ENCODE assay signal across 2 cellular contexts in the genomic region with DNA sequence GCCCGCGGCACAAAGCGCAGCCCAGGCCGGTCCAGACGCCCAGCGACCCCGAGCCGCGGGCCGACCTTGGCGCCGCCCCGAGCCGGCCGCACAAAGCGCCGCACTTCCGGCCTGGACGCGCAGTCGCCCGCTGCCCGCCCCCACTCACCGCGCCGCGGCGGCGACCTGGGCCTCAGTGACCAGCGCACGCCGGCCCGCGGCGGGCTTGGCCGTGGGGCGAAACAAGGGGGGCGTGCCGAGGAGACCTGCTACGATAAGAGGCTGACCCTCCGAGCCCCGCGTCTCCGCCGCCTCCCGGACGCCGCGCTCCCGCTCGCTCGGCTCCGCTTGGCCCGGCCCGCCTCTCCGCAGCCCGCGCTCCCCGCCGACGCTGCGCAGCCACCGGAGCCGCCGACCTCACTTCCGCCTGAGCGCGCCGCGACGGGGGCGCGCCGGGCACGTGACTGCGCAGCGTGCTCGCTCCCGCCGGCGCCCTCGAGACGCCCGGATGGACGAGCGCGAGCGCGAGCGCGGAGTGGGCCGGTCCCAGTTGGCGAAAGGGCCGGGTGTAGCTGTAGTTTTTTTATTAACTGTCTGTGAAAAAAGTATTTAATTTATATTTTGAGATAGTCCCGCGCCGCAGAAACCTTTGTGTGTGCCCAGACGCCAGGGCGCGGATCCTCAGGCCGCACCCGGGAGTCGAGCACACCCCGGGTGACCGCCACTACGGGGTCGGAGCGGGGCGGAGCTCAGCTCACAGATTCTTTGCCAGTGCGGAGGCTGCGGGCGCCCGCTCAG.
TF ChIP-seq lines count a peak whose summit lies in the region.

Gene FAM168B, minus strand, starts transcription at position 395 of the 777 bp plus-strand sequence. CDS start 10,814 bp downstream, outside the sequence.

TF ChIP-seq in HCT116, 20 proteins besides CTCF, POLR2A, EP300 and RAD21 (continued from another document):
- TF ChIP-seq TCF7L2 (IDR thresholded peaks at IDR 0.05; ENCODE audit: borderline replicate concordance, extremely low read depth, insufficient read depth, insufficient read length): peak; percentile 77

TF ChIP-seq in SK-N-SH, 30 proteins besides CTCF, POLR2A, EP300 and RAD21 (continued from another document):
- peak; percentile 9 for TF ChIP-seq MAX (IDR thresholded peaks at IDR 0.05; ENCODE audit: low read depth)
- peak; percentile 46; the same call in 1 of the 2 replicates for TF ChIP-seq YY1 (IDR thresholded peaks at IDR 0.05; ENCODE audit: low read depth)
- TF ChIP-seq FOSL2 (IDR thresholded peaks at IDR 0.05; ENCODE audit: borderline replicate concordance, low read depth): no peak
- no peak for TF ChIP-seq FOXM1 (IDR thresholded peaks at IDR 0.05; ENCODE audit: low read depth)
- no peak for TF ChIP-seq MXI1 (IDR thresholded peaks at IDR 0.05; ENCODE audit: low read depth, low read length)
- TF ChIP-seq ELF1 (IDR thresholded peaks at IDR 0.05): peak; percentile 13; the same call in 1 of the 2 replicates
- TF ChIP-seq USF1 (IDR thresholded peaks at IDR 0.05; ENCODE audit: borderline replicate concordance, low read depth): peak; percentile 93
- TF ChIP-seq REST (IDR thresholded peaks at IDR 0.05; ENCODE audit: low read depth, low read length): 0 out of 2 replicates have a peak, but pooled peaks have one; percentile 7
- TF ChIP-seq CHD2 (IDR thresholded peaks at IDR 0.05; ENCODE audit: low read length, partially characterized antibody): no peak
- peak; percentile 70 for TF ChIP-seq GABPA (IDR thresholded peaks at IDR 0.05; ENCODE audit: low read depth)
- TF ChIP-seq TAF1 (IDR thresholded peaks at IDR 0.05; ENCODE audit: borderline replicate concordance, low read depth, low read length): peak; percentile 48; the same call in 1 of the 2 replicates
